Comparison of ENCODE assay signal across 14 cellular contexts in the genomic region with DNA sequence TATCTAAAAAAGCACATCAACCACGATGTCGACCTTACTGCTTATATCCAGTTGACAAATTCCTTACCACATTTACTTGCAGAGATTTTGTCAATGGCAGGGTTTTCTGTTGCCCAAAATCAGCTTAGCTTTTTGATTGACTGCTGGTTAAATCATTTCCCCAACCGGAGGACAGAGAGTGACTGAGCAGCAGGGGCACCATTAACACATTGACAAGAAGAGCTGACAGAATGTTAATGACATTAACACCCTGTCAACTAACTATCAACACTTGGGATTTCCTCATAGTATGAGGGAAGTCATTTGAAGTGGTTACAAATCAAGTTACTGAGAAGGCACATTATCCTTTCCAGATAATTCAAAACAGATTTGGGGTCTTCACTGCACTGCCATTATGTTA.
DNase-seq lines count a peak whose midpoint lies in the region; ATAC-seq, FAIRE-seq and TF ChIP-seq lines count a peak whose summit lies in the region.
"Had no signal": no experiment of that assay in that cellular context is flagged by ENCODE, and none has a peak within 500 bp of the region (broad histone marks: within the 10 kb centered on the region; RNA-seq: fewer than 3 reads in every experiment).

No MANE protein-coding gene starts in this region.

- H3K36me3 ChIP-seq in mesendoderm (ENCODE audit: control insufficient read depth, insufficient read depth, low read length) (no peaks in the 10 kb centered on the region), left lung (no peaks in the 10 kb centered on the region)
- H3K36me3 ChIP-seq: BLaER1 had no signal

- H3K9me3 ChIP-seq in left lung: no peaks in the 10 kb centered on the region
- H3K9me3 ChIP-seq: BLaER1 had no signal

- DNase-seq in ELF-1 (ENCODE audit: low read depth, low spot score) (peak; percentile 35), HEK293T (ENCODE audit: extremely low spot score) (no peak), mesendoderm (peak; percentile 83), NCI-H774 (lab: John Stamatoyannopoulos, UW) (no peak), left lung (no peak), RWPE1 (ENCODE audit: low spot score) (no peak)
- DNase-seq: AML-193, DMS 273 treated with DMSO at 0.1 percent for 48 hours had no signal

- H4K5ac ChIP-seq in mesendoderm (ENCODE audit: low read length): no peak overlapping the region

- H2AK5ac ChIP-seq in mesendoderm (ENCODE audit: low read length): no peak overlapping the region

- no peak overlapping the region for H2BK5ac ChIP-seq in mesendoderm (ENCODE audit: low read length)

- no peak overlapping the region for H3K9ac ChIP-seq in mesendoderm (ENCODE audit: low read length)
- H3K9ac ChIP-seq: BLaER1 had no signal

- H3K56ac ChIP-seq in mesendoderm (ENCODE audit: low read length): no peak overlapping the region

- WGBS in mesendoderm (ENCODE audit: extremely low coverage, insufficient coverage, low lambda C conversion rate): no CpG with 5 or more reads among the region's 3 CpGs

- H3K27ac ChIP-seq in mesendoderm (ENCODE audit: low read depth, low read length): no peak overlapping the region
- H3K27ac ChIP-seq in left lung: no peak overlapping the region
- H3K27ac ChIP-seq in RWPE1: no peak overlapping the region
- H3K27ac ChIP-seq: BLaER1 had no signal

- TF ChIP-seq CTCF in left lung (IDR thresholded peaks at IDR 0.05) (no peak), RWPE1 (conservative IDR thresholded peaks at IDR 0.05; ENCODE audit: low read depth) (no peak)

- H3K23ac ChIP-seq in mesendoderm (ENCODE audit: low read length): no peak overlapping the region

- no peak overlapping the region for H3K18ac ChIP-seq in mesendoderm (ENCODE audit: low read length)

- H2BK15ac ChIP-seq in mesendoderm (replicated peaks; ENCODE audit: low read depth): no peak overlapping the region

- FAIRE-seq in colon (lab: Jason Lieb, UNC): peak; percentile 31
- FAIRE-seq: A204.1, GM12878, H1, K562 had no signal

- H3K4ac ChIP-seq in mesendoderm (ENCODE audit: low read depth, low read length): no peak overlapping the region

- H2BK120ac ChIP-seq in mesendoderm (ENCODE audit: low read depth, low read length): no peak overlapping the region

- no peak for ATAC-seq in left lung
- ATAC-seq: GM12878, K562 had no signal

- H3K4me1 ChIP-seq in mesendoderm (ENCODE audit: control insufficient read depth, low read depth, low read length): peaks cover 2% of the 10 kb centered on the region
- no peaks in the 10 kb centered on the region for H3K4me1 ChIP-seq in left lung
- H3K4me1 ChIP-seq: BLaER1 had no signal

- H3K79me1 ChIP-seq in mesendoderm (ENCODE audit: low read length): no peaks in the 10 kb centered on the region

- no peak overlapping the region for H4K8ac ChIP-seq in mesendoderm (ENCODE audit: low read depth, low read length)

- H3K27me3 ChIP-seq in mesendoderm (ENCODE audit: insufficient read depth, low read length, poor library complexity) (no peaks in the 10 kb centered on the region), left lung (no peaks in the 10 kb centered on the region)

- H3K4me3 ChIP-seq in mesendoderm (ENCODE audit: low read length): no peak overlapping the region
- H3K4me3 ChIP-seq in left lung: no peak overlapping the region
- H3K4me3 ChIP-seq: BLaER1, GM12878, K562 had no signal

- H3K4me2 ChIP-seq in mesendoderm (ENCODE audit: low read length): no peak overlapping the region
- H3K4me2 ChIP-seq: BLaER1 had no signal

- POLR2A ChIA-PET in HEK293T (lab: Yijun Ruan, JAX): no interaction called here
- POLR2A ChIA-PET in RWPE1 (lab: Yijun Ruan, JAX; ENCODE audit: low non-redundant PET): no interaction called here

- intact Hi-C loops in left lung (cut with DNase I): no loop called here

- H3K79me2 ChIP-seq in mesendoderm (ENCODE audit: control insufficient read depth, insufficient read depth, low read length): no peaks in the 10 kb centered on the region

- CTCF ChIA-PET in HEK293T (lab: Yijun Ruan, JAX) (no interaction called here), RWPE1 (lab: Yijun Ruan, JAX) (no interaction called here)

TF ChIP-seq in HEK293T, 16 proteins besides CTCF, POLR2A, EP300 and RAD21:
- TF ChIP-seq PKNOX1 (IDR thresholded peaks at IDR 0.05): 0 out of 2 replicates have a peak, but pooled peaks have one; percentile 12
- no peak for TF ChIP-seq HDGF (IDR thresholded peaks at IDR 0.05; ENCODE audit: borderline replicate concordance)

Comparison
In these comparisons a context has a peak if more than half of its experiments do, and no peak if none do; other contexts are left out.
1. DNase-seq: peak in ELF-1 (single experiment) and mesendoderm (single experiment); none in HEK293T (single experiment), NCI-H774 (single experiment), left lung (0 of 2) and RWPE1 (single experiment).